13 cellular contexts compared by ENCODE assay signal in the genomic region with DNA sequence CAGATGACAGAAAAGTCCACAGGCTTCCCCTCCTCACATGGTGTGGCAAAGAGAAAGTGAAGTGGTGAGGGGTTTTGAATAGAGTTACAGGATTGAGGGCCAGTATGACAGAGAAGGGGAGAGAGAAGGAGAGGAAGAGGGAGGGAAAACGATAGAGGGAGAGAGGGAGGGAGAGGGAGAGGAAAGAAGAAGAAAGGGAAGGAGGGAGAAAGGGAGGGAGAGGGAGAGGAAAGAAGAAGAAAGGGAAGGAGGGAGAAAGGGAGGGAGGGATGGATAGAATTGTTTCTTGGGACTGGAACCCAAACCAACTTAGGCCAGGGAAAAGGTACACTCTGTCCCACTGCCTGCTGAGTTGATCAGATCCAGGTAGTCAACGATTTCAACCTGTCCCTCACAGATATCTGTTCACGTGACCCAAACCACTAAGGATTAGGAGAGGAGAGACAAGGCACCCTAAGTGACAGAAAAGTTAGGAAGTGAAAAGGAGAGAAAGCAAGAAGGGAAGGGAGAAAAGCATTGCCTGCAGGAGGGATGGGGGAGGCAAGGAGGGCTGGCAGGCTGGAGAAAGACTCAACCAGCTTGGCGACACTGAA. TPM values are rescaled to one million over a fixed set of nuclear protein-coding genes. Genes with fewer than 3 reads are reported as not detected.
DNase-seq lines count a peak whose midpoint lies in the region; ATAC-seq and TF ChIP-seq lines count a peak whose summit lies in the region.
"Had no signal": no experiment of that assay in that cellular context is flagged by ENCODE, and none has a peak within 500 bp of the region (broad histone marks: within the 10 kb centered on the region; RNA-seq: fewer than 3 reads in every experiment).

No MANE protein-coding gene starts in this region.

- peak; percentile 31 to 49 for ATAC-seq in right cardiac atrium
- no peak for ATAC-seq in CD4-positive, alpha-beta T cell (ENCODE audit: poor library complexity)
- ATAC-seq: activated CD8-positive, alpha-beta memory T cell treated with anti-CD3 and anti-CD28 coated beads, Interleukin-2, amount 10 ng/mL, durations not matched to agents 7 days and 5 days had no signal

- H3K4me3 ChIP-seq in GM23248, result peak overlapping the region; percentile 41
- no peak overlapping the region for H3K4me3 ChIP-seq in ascending aorta
- H3K4me3 ChIP-seq in right cardiac atrium (ENCODE audit: low read length), result no peak overlapping the region
- peak overlapping the region; percentile 21 for H3K4me3 ChIP-seq in retinal pigment epithelial cell (ENCODE audit: low read length)

- no peaks in the 10 kb centered on the region for H3K9me3 Mint-ChIP-seq in CD4-positive, alpha-beta T cell
- H3K9me3 Mint-ChIP-seq: T-helper 2 cell treated with Interferon-gamma antibody and Interleukin-4, amounts not matched to agents 5 μg/mL and 100 μg/mL, for 36 hours had no signal

- peak overlapping the region; percentile 50 for H3K9ac ChIP-seq in GM23248

- H3K4me1 ChIP-seq in GM23248 (ENCODE audit: insufficient read depth), result peaks cover 27% of the 10 kb centered on the region
- peaks cover 0 to 6% of the 10 kb centered on the region in 2 donors for H3K4me1 ChIP-seq in ascending aorta
- no peaks in the 10 kb centered on the region for H3K4me1 ChIP-seq in right cardiac atrium (ENCODE audit: control insufficient read depth, insufficient read depth, low read length)

- H3K27me3 Mint-ChIP-seq in CD4-positive, alpha-beta T cell, result peaks cover 86% of the 10 kb centered on the region

- H3K4me3 Mint-ChIP-seq in CD4-positive, alpha-beta T cell, result no peak overlapping the region
- H3K4me3 Mint-ChIP-seq: activated CD8-positive, alpha-beta memory T cell treated with anti-CD3 and anti-CD28 coated beads, Interleukin-2, amount 10 ng/mL, durations not matched to agents 7 days and 5 days; T-helper 2 cell treated with Interferon-gamma antibody and Interleukin-4, amounts not matched to agents 5 μg/mL and 100 μg/mL, for 36 hours had no signal

- no peaks in the 10 kb centered on the region for H3K36me3 Mint-ChIP-seq in CD4-positive, alpha-beta T cell (ENCODE audit: low read depth)

- peaks cover 36% of the 10 kb centered on the region for H3F3A ChIP-seq in GM23248 (ENCODE audit: insufficient read depth)

- H3K27me3 ChIP-seq in GM23248 (replicated peaks; ENCODE audit: insufficient read depth), result no peaks in the 10 kb centered on the region
- no peaks in the 10 kb centered on the region for H3K27me3 ChIP-seq in ascending aorta
- H3K27me3 ChIP-seq in right cardiac atrium (ENCODE audit: control insufficient read depth, insufficient read depth), result no peaks in the 10 kb centered on the region
- peaks cover 21% of the 10 kb centered on the region for H3K27me3 ChIP-seq in CD4-positive, alpha-beta T cell (ENCODE audit: control insufficient read depth, insufficient read depth, low read length)

- DNase-seq in GM23248 (peak; percentile 44), ascending aorta (ENCODE audit: low spot score in 2 of 2) (no peak), right cardiac atrium (no peak), retinal pigment epithelial cell (ENCODE audit: low read depth) (no peak), cerebellum (ENCODE audit: low spot score) (no peak), NCI-H345 (lab: John Stamatoyannopoulos, UW) (no peak), amniotic stem cell (lab: John Stamatoyannopoulos, UW) (no peak)
- DNase-seq in CD4-positive, alpha-beta T cell, result no peak
- DNase-seq: activated CD8-positive, alpha-beta memory T cell treated with anti-CD3 and anti-CD28 coated beads, Interleukin-2, amount 10 ng/mL, durations not matched to agents 7 days and 5 days; central memory CD4-positive, alpha-beta T cell had no signal

- H3K27ac Mint-ChIP-seq in CD4-positive, alpha-beta T cell, result no peak overlapping the region
- H3K27ac Mint-ChIP-seq: activated CD8-positive, alpha-beta memory T cell treated with anti-CD3 and anti-CD28 coated beads, Interleukin-2, amount 10 ng/mL, durations not matched to agents 7 days and 5 days; T-helper 2 cell treated with Interferon-gamma antibody and Interleukin-4, amounts not matched to agents 5 μg/mL and 100 μg/mL, for 36 hours had no signal

- CTCF ChIA-PET in CD4-positive, alpha-beta T cell (lab: Charles Lee), result no interaction called here

- 54 to 62% methylated on average over 4 of the region's 4 CpGs for WGBS in GM23248 (ENCODE audit: low coverage in 1 of 2, low lambda C conversion rate in 2 of 2, missing lambda C conversion rate in 2 of 2), 2 experiments
- 63% methylated on average over 4 of the region's 4 CpGs for WGBS in right cardiac atrium

- no peaks in the 10 kb centered on the region for H3K4me1 Mint-ChIP-seq in CD4-positive, alpha-beta T cell (ENCODE audit: low read depth)

- in situ Hi-C loops in GM23248 (cut with MboI), result no loop called here

- peak overlapping the region; percentile 75 for H3K4me2 ChIP-seq in GM23248 (ENCODE audit: unreplicated experiment)

- no peaks in the 10 kb centered on the region for H4K20me1 ChIP-seq in GM23248 (ENCODE audit: insufficient read depth)

- H3K27ac ChIP-seq in GM23248 (peak overlapping the region; percentile 91), ascending aorta (peak overlapping the region; percentile 65 to 72), right cardiac atrium (ENCODE audit: low read length) (peak overlapping the region; percentile 79)
- H3K27ac ChIP-seq in CD4-positive, alpha-beta T cell (ENCODE audit: low read depth, low read length), result no peak overlapping the region

- intact Hi-C loops in ascending aorta (cut with DNase I), result no loop called here
- intact Hi-C loops in right cardiac atrium (cut with DNase I), result no loop called here
- intact Hi-C loops in CD4-positive, alpha-beta T cell (cut with DNase I, micrococcal nuclease), result no loop called here

- H3K36me3 ChIP-seq in GM23248 (ENCODE audit: low read depth), result no peaks in the 10 kb centered on the region
- H3K36me3 ChIP-seq in ascending aorta, result no peaks in the 10 kb centered on the region

- H2AFZ ChIP-seq in GM23248, result peak overlapping the region; percentile 76

- POLR2A ChIA-PET in CD4-positive, alpha-beta T cell (lab: Charles Lee), result no interaction called here

- TF ChIP-seq CTCF in ascending aorta (IDR thresholded peaks at IDR 0.05) (no peak), retinal pigment epithelial cell (conservative IDR thresholded peaks at IDR 0.05; ENCODE audit: low read depth, low read length) (no peak)
- TF ChIP-seq CTCF in CD4-positive, alpha-beta T cell (IDR thresholded peaks at IDR 0.05), result no peak

- H3K9me2 ChIP-seq in GM23248 (ENCODE audit: insufficient read depth), result no peaks in the 10 kb centered on the region

- H3K79me2 ChIP-seq in GM23248 (ENCODE audit: insufficient read depth), result no peaks in the 10 kb centered on the region

- no peaks in the 10 kb centered on the region for H3K9me3 ChIP-seq in GM23248 (ENCODE audit: low read depth)
- no peaks in the 10 kb centered on the region for H3K9me3 ChIP-seq in ascending aorta
- no peaks in the 10 kb centered on the region for H3K9me3 ChIP-seq in right cardiac atrium (ENCODE audit: control insufficient read depth, low read length)
- H3K9me3 ChIP-seq in CD4-positive, alpha-beta T cell (ENCODE audit: control insufficient read depth, low read length), result no peaks in the 10 kb centered on the region

RNA-seq across cellular contexts. Expression of a gene that starts 8.1 kb away (rescaled TPM):
- not detected in 2 replicates for total RNA-seq in GM23248 (2014; rRNA removed; shearing (Covaris generic))
- not detected in 2 replicates for polyA plus RNA-seq in GM23248 (2016; fragmentation: Nextera tagmentation; extraction: Ambion mirVana)
- total RNA-seq in ascending aorta, result not detected
- total RNA-seq in right cardiac atrium, result not detected
- polyA plus RNA-seq in right cardiac atrium, result not detected
- not detected for total RNA-seq in cerebellum
- not detected for total RNA-seq in CD4-positive, alpha-beta T cell
- total RNA-seq: activated CD8-positive, alpha-beta memory T cell treated with anti-CD3 and anti-CD28 coated beads, Interleukin-2, amount 10 ng/mL, durations not matched to agents 7 days and 5 days; M059J; renal cortical epithelial cell had no signal

RNA-seq across cellular contexts. Expression of a gene that starts 15.4 kb away (rescaled TPM):
- not detected in 2 replicates for total RNA-seq in GM23248 (2014; rRNA removed; shearing (Covaris generic))
- polyA plus RNA-seq in GM23248 (2016; fragmentation: Nextera tagmentation; extraction: Ambion mirVana) (not detected in 2 replicates), right cardiac atrium (0.14 TPM)
- total RNA-seq in ascending aorta (not detected), right cardiac atrium (under 1 TPM in 1 of 4 donors, not detected in 3; 0.43 TPM), cerebellum (1.2 TPM)
- not detected for total RNA-seq in CD4-positive, alpha-beta T cell
- total RNA-seq: activated CD8-positive, alpha-beta memory T cell treated with anti-CD3 and anti-CD28 coated beads, Interleukin-2, amount 10 ng/mL, durations not matched to agents 7 days and 5 days; M059J; renal cortical epithelial cell had no signal

Comparison
In these comparisons a context has a peak if more than half of its experiments do, and no peak if none do; other contexts are left out.
1. H3K4me3 ChIP-seq: peak in GM23248 (single experiment) and retinal pigment epithelial cell (single experiment); none in ascending aorta (0 of 2) and right cardiac atrium (single experiment).